ENCODE assay signal across 8 cellular contexts in the genomic region with DNA sequence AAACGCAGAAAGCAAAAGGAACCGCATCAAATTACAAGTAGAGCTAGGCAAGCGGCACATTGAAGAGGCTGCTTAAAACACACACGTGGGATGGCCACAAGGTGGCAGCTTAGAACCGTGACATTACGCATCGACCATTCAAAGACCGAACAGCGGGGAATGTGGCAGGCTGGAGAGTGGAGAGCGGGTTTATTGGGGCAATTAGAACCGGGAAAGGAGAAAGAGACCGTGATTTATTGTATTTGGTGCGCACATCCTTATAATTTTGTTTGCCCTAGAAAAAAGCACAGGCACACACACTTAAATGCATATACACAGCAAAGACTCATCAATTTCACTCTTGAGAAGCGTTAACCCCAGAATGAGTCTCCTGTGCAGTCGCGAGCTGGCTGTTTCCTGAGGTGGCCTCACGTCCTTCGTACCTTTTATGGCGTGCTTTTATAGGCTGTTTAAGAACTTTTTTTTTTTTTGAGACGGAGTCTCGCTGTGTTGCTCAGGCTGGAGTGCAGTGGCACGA. TPM values are rescaled to one million over a fixed set of nuclear protein-coding genes. Genes with fewer than 3 reads are reported as not detected.
DNase-seq lines count a peak whose midpoint lies in the region; ATAC-seq and TF ChIP-seq lines count a peak whose summit lies in the region.

No MANE protein-coding gene starts in this region.

- peaks cover 8% of the 10 kb centered on the region for H3K27me3 ChIP-seq in DND-41 (ENCODE audit: insufficient read depth, low read length, poor library complexity)
- H3K27me3 ChIP-seq in esophagus muscularis mucosa: no peaks in the 10 kb centered on the region

- H3K9ac ChIP-seq in DND-41 (ENCODE audit: low read depth, low read length): no peak overlapping the region

- WGBS in esophagus muscularis mucosa: 6% methylated on average over 22 of the region's 22 CpGs

- peaks cover 5 to 11% of the 10 kb centered on the region in 2 donors for H3K4me1 Mint-ChIP-seq in natural killer cell treated with Interleukin-12 subunit alpha and Interleukin-12 subunit beta and Interleukin-15 and Interleukin-18, amount 100 ng/mL, for 72 hours (ENCODE audit: low read depth in 2 of 2)

- intact Hi-C loops in esophagus muscularis mucosa (cut with DNase I): loop anchor here (2.0 to 5.0 kb wide), 2 partner anchors 114 to 313 kb away; a partner anchor contains a TSS

- no peaks in the 10 kb centered on the region for H3K36me3 Mint-ChIP-seq in natural killer cell treated with Interleukin-12 subunit alpha and Interleukin-12 subunit beta and Interleukin-15 and Interleukin-18, amount 100 ng/mL, for 72 hours

- no peaks in the 10 kb centered on the region for H3K79me2 ChIP-seq in DND-41 (ENCODE audit: insufficient read depth, low read length)

- H3K9me3 ChIP-seq in DND-41 (ENCODE audit: insufficient read depth, low read length, severe bottlenecking) (no peaks in the 10 kb centered on the region), esophagus muscularis mucosa (no peaks in the 10 kb centered on the region)

- H4K20me1 ChIP-seq in DND-41 (ENCODE audit: insufficient read depth, low read length): no peaks in the 10 kb centered on the region; the same call in 1 of the 2 replicates

- DNase-seq in DND-41: peak; percentile 73
- peak; percentile 75 for DNase-seq in Jurkat, Clone E6-1 (ENCODE audit: low read depth, low spot score)
- DNase-seq in OCI-M2 (lab: John Stamatoyannopoulos, UW; ENCODE audit: unreplicated experiment): peak; percentile 14
- DNase-seq in activated T-cell treated with anti-CD3 and anti-CD28 coated beads, Interleukin-2, amount 50 U/mL, for 1 hour: peak; percentile 68
- DNase-seq in esophagus muscularis mucosa (ENCODE audit: extremely low spot score): peak; percentile 95
- peak; percentile 70 for DNase-seq in natural killer cell treated with Interleukin-12 subunit alpha and Interleukin-12 subunit beta and Interleukin-15 and Interleukin-18, amount 100 ng/mL, for 72 hours (ENCODE audit: low spot score)
- DNase-seq in stimulated activated naive CD4-positive, alpha-beta T cell treated with Interleukin-2 at 50 U/mL for 16 hours (lab: John Stamatoyannopoulos, UW): peak; percentile 41

- H3K4me1 ChIP-seq in DND-41 (ENCODE audit: insufficient read depth, low read length): peaks cover 6% of the 10 kb centered on the region
- H3K4me1 ChIP-seq in esophagus muscularis mucosa: peaks cover 5 to 11% (median 8%) of the 10 kb centered on the region in 4 donors

- peak; percentile 98 for ATAC-seq in DND-41 (ENCODE audit: insufficient read depth, low read depth)
- ATAC-seq in GM21737 (IDR thresholded peaks at IDR 0.05; ENCODE audit: unreplicated experiment): peak; percentile 88
- ATAC-seq in natural killer cell treated with Interleukin-12 subunit alpha and Interleukin-12 subunit beta and Interleukin-15 and Interleukin-18, amount 100 ng/mL, for 72 hours: peak; percentile 88 to 89

- H3K27ac ChIP-seq in DND-41 (ENCODE audit: low read length) (no peak overlapping the region), esophagus muscularis mucosa (replicated peaks in 1 of 4) (no peak overlapping the region)

- H3K36me3 ChIP-seq in DND-41 (ENCODE audit: insufficient read depth, low read length) (no peaks in the 10 kb centered on the region), esophagus muscularis mucosa (no peaks in the 10 kb centered on the region)

- peak overlapping the region; percentile 47; the same call in 1 of the 2 replicates for H2AFZ ChIP-seq in DND-41 (ENCODE audit: low read depth, low read length)

- H3K9me3 Mint-ChIP-seq in natural killer cell treated with Interleukin-12 subunit alpha and Interleukin-12 subunit beta and Interleukin-15 and Interleukin-18, amount 100 ng/mL, for 72 hours: no peaks in the 10 kb centered on the region

- H3K27ac Mint-ChIP-seq in natural killer cell treated with Interleukin-12 subunit alpha and Interleukin-12 subunit beta and Interleukin-15 and Interleukin-18, amount 100 ng/mL, for 72 hours: no peak overlapping the region

- H3K27me3 Mint-ChIP-seq in natural killer cell treated with Interleukin-12 subunit alpha and Interleukin-12 subunit beta and Interleukin-15 and Interleukin-18, amount 100 ng/mL, for 72 hours: no peaks in the 10 kb centered on the region

- TF ChIP-seq POLR2A in esophagus muscularis mucosa (IDR thresholded peaks at IDR 0.05; ENCODE audit: low read depth): no peak

- TF ChIP-seq EP300 in esophagus muscularis mucosa (IDR thresholded peaks at IDR 0.05): no peak

- H3K4me3 Mint-ChIP-seq in natural killer cell treated with Interleukin-12 subunit alpha and Interleukin-12 subunit beta and Interleukin-15 and Interleukin-18, amount 100 ng/mL, for 72 hours: peak overlapping the region; percentile 76

- TF ChIP-seq CTCF in DND-41 (IDR thresholded peaks at IDR 0.05; ENCODE audit: borderline replicate concordance, extremely low read depth, low read length, poor library complexity, severe bottlenecking) (peak; percentile 95), esophagus muscularis mucosa (IDR thresholded peaks at IDR 0.05) (peak; percentile 84 to 86 (median 85))

- H3K4me2 ChIP-seq in DND-41 (ENCODE audit: insufficient read depth, low read length): peak overlapping the region; percentile 51; the same call in 1 of the 2 replicates

- no peak overlapping the region for H3K4me3 ChIP-seq in DND-41 (ENCODE audit: low read depth in 1 of 2, low read length in 2 of 2)
- H3K4me3 ChIP-seq in Jurkat, Clone E6-1 (ENCODE audit: low read length): no peak overlapping the region
- H3K4me3 ChIP-seq in esophagus muscularis mucosa: peak overlapping the region; percentile 27 to 50 (median 40)

RNA-seq across cellular contexts. Expression of a gene that starts 31.7 kb away (rescaled TPM):
- polyA plus RNA-seq in Jurkat, Clone E6-1 (2012; ENCODE audit: insufficient read depth, insufficient read length): not detected
- under 1 TPM in 1 of 4 donors, not detected in 3; 0.23 TPM for total RNA-seq in esophagus muscularis mucosa
- under 1 TPM; 0.19 to 0.20 TPM for total RNA-seq in natural killer cell treated with Interleukin-12 subunit alpha and Interleukin-12 subunit beta and Interleukin-15 and Interleukin-18, amount 100 ng/mL, for 72 hours

Comparison
In these comparisons a context has a peak if more than half of its experiments do, and no peak if none do; other contexts are left out.
1. DNase-seq: peak in every context shown above with its lines; median percentile 95 in esophagus muscularis mucosa; 75 in Jurkat, Clone E6-1; 73 in DND-41; 70 in natural killer cell treated with Interleukin-12 subunit alpha and Interleukin-12 subunit beta and Interleukin-15 and Interleukin-18, amount 100 ng/mL, for 72 hours; 68 in activated T-cell treated with anti-CD3 and anti-CD28 coated beads, Interleukin-2, amount 50 U/mL, for 1 hour; 41 in stimulated activated naive CD4-positive, alpha-beta T cell treated with Interleukin-2 at 50 U/mL for 16 hours; 14 in OCI-M2.
2. H3K4me3 ChIP-seq: peak in esophagus muscularis mucosa (4 of 4); none in DND-41 (0 of 2) and Jurkat, Clone E6-1 (single experiment).
3. Peak in every context shown above with its lines, with median percentiles within 50 percentile points of each other: ATAC-seq.